1 cellular context compared by ENCODE assay signal in the genomic region with DNA sequence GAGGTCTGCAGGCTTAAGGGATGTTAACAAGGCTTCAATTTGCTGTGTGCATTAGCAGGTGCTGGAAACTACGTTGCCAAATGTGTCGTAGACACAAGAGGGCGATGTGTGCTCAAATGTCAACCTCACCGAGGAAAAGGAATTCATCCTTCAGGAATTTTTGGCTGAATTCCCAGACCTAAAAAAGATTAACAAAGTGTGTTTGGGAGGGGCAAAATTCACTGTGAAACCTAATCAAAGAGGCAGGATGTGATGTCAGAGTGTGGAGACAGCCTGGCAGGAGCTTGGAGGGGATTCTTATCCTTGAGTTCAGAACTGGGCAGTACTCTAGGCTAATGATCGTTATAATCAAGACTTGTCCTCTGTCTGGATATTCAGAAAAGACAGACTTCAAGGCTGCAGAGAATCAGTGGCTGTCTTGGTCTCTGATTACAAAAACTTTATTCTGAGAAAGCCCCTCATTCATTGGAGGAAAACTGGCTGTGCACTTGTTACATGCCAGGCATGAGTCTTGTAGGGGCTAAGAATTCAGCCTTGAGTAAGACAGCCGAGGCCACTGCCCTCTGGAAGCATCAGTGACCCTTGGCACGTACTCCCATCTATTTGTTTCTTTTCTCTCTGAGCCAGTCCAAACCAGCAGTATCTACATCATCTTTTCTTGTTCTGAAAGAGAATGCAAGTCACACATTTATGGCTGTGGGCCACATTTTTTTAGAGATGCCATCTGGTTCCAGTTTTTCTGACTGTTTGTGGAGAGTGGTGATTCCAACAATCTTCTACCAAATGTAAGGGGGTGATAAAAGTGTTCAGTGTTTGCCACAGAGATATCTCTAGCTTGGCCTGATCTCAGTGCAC.
A peak's percentile ranks its signal among the peaks of the same experiment; 100 is the strongest.
TF ChIP-seq lines count a peak whose summit lies in the region.

No MANE protein-coding gene starts in this region.

TF ChIP-seq in GM12878, 131 proteins besides CTCF, POLR2A, EP300 and RAD21 (continued from another document):
- TF ChIP-seq BHLHE40 (IDR thresholded peaks at IDR 0.05; ENCODE audit: borderline replicate concordance in 1 of 2, low read depth in 2 of 2, low read length in 1 of 2) = no peak
- peak; percentile 62; the same call in 1 of the 2 replicates for TF ChIP-seq CREM (IDR thresholded peaks at IDR 0.05; ENCODE audit: low read depth)
- peak; percentile 39; the same call in 1 of the 2 replicates for TF ChIP-seq NBN (IDR thresholded peaks at IDR 0.05)
- 0 out of 3 replicates have a peak, but pooled peaks have one; percentile 43 for TF ChIP-seq POU2F2 (IDR thresholded peaks at IDR 0.05; ENCODE audit: borderline replicate concordance, low read depth, low read length)
